In the genomic region with DNA sequence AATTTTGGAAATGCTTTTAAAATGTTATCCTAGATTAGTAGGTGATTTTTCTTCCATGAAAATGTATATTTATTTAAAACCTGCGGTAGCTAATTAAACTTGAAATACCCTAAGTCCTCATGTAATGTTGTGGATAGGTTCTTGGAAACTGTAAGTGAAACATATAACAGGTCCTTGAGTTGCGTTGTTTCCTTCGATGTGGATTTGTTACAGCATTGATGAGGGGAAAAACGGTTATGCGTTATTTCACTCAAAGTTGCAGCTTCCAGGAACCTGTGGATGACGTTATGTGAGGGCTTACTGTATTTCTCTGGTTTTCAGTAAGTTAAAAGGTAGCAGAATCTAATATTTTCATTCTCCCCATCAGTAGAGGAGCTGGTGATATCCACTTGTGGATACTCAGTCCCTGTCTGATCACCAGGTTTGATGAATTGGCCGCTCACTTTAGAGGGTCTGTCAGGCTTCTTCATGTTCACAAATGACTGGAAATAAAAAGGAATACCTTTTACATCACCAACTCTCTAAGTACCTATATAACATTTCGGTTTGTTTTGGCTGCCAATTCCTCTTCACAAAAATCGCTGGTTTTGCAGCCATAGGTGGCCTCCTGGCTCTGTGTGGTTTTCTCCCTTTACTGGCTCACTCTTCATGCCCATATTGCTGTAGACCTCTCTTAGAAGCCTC, we compare ENCODE assay signal across 15 cellular contexts.
DNase-seq lines count a peak whose midpoint lies in the region; ATAC-seq and TF ChIP-seq lines count a peak whose summit lies in the region.
"Had no signal": no experiment of that assay in that cellular context is flagged by ENCODE, and none has a peak within 500 bp of the region (broad histone marks: within the 10 kb centered on the region; RNA-seq: fewer than 3 reads in every experiment).

No MANE protein-coding gene starts in this region.

- TF ChIP-seq POLR2A in IMR-90 (IDR thresholded peaks at IDR 0.05; ENCODE audit: low read depth, low read length): no peak
- TF ChIP-seq POLR2A in breast epithelium (IDR thresholded peaks at IDR 0.05): no peak

- no peaks in the 10 kb centered on the region for H3K27me3 ChIP-seq in IMR-90 (ENCODE audit: control insufficient read depth, insufficient read depth, low read length)
- H3K27me3 ChIP-seq in breast epithelium: no peaks in the 10 kb centered on the region
- H3K27me3 ChIP-seq in muscle layer of duodenum (ENCODE audit: low read depth, low read length): no peaks in the 10 kb centered on the region
- no peaks in the 10 kb centered on the region for H3K27me3 ChIP-seq in tibial artery

- peak overlapping the region; percentile 89 for H2AK5ac ChIP-seq in IMR-90 (ENCODE audit: low read depth, low read length)

- peak overlapping the region; percentile 80 for H2BK120ac ChIP-seq in IMR-90 (ENCODE audit: low read depth, low read length)

- no CpG with 5 or more reads among the region's 9 CpGs for WGBS in IMR-90 (ENCODE audit: extremely low coverage in 2 of 2, insufficient read length in 1 of 2), 2 experiments

- H3K18ac ChIP-seq in IMR-90 (ENCODE audit: low read depth, low read length): peak overlapping the region; percentile 58; the same call in 1 of the 2 replicates

- no peaks in the 10 kb centered on the region for H3K9me3 ChIP-seq in IMR-90 (ENCODE audit: control insufficient read depth, insufficient read depth, low read length)
- no peaks in the 10 kb centered on the region for H3K9me3 ChIP-seq in breast epithelium
- H3K9me3 ChIP-seq in muscle layer of duodenum (ENCODE audit: control insufficient read depth in 1 of 2, low read length in 2 of 2): no peaks in the 10 kb centered on the region
- no peaks in the 10 kb centered on the region for H3K9me3 ChIP-seq in tibial artery

- H2AK9ac ChIP-seq in IMR-90 (replicated peaks; ENCODE audit: low read depth, low read length, poor library complexity): no peak overlapping the region

- no peak overlapping the region for H4K5ac ChIP-seq in IMR-90 (ENCODE audit: low read depth, low read length)

- POLR2A ChIA-PET in IMR-90 (lab: Charles Lee; ENCODE audit: unreplicated experiment): no interaction called here

- H3K79me1 ChIP-seq in IMR-90 (ENCODE audit: low read depth in 1 of 2, low read length in 2 of 2): peaks cover 32 to 75% of the 10 kb centered on the region in 2 experiments

- intact Hi-C loops in IMR-90 (cut with micrococcal nuclease): no loop called here
- intact Hi-C loops in breast epithelium (cut with DNase I; ENCODE audit: low total_unique reads): loop anchor here (5.0 to 10.0 kb wide), 2 partner anchors 107 to 151 kb away; no protein-coding TSS in a partner anchor
- intact Hi-C loops in tibial artery (cut with DNase I; ENCODE audit: low total_unique reads): no loop called here

- peak overlapping the region; percentile 87 for H3K23ac ChIP-seq in IMR-90 (ENCODE audit: low read depth, low read length)

- peaks cover 22% of the 10 kb centered on the region for H3K9me1 ChIP-seq in IMR-90 (ENCODE audit: insufficient read depth, low read length)

- H2BK5ac ChIP-seq in IMR-90 (ENCODE audit: low read depth, low read length, poor library complexity, severe bottlenecking): peak overlapping the region; percentile 79

- TF ChIP-seq RAD21 in IMR-90 (IDR thresholded peaks at IDR 0.05; ENCODE audit: low read length): no peak

- H4K8ac ChIP-seq in IMR-90 (ENCODE audit: low read depth in 2 of 2, low read length in 2 of 2): peak overlapping the region; percentile 43 to 47; a peak in 2 of 4 replicates

- peak overlapping the region; percentile 87 for H3K4ac ChIP-seq in IMR-90 (ENCODE audit: low read depth, low read length)

- H4K91ac ChIP-seq in IMR-90 (ENCODE audit: insufficient read depth, low read depth, low read length): 0 out of 2 replicates have a peak overlapping the region, but pooled peaks have one; percentile 16

- no peak overlapping the region for H2BK20ac ChIP-seq in IMR-90 (ENCODE audit: low read depth, low read length)

- H3K9ac ChIP-seq in IMR-90 (ENCODE audit: low read depth, low read length): peak overlapping the region; percentile 32; the same call in 1 of the 2 replicates

- peak overlapping the region; percentile 85 for H3K14ac ChIP-seq in IMR-90 (replicated peaks; ENCODE audit: low read depth, low read length)

- peaks cover 57% of the 10 kb centered on the region for H4K20me1 ChIP-seq in IMR-90 (ENCODE audit: insufficient read depth, low read length)

- H3K36me3 ChIP-seq in IMR-90 (ENCODE audit: control insufficient read depth, insufficient read depth, low read length): 0 out of 2 replicates have a peak, but pooled peaks cover 1% of the 10 kb centered on the region
- H3K36me3 ChIP-seq in breast epithelium: no peaks in the 10 kb centered on the region
- peaks cover 0 to 18% of the 10 kb centered on the region in 2 donors for H3K36me3 ChIP-seq in muscle layer of duodenum (ENCODE audit: control insufficient read depth in 1 of 2, insufficient read depth in 2 of 2, low read length in 2 of 2)
- H3K36me3 ChIP-seq in tibial artery: no peaks in the 10 kb centered on the region

- H2AFZ ChIP-seq in IMR-90 (replicated peaks; ENCODE audit: low read length, poor library complexity): no peak overlapping the region

- dilution Hi-C loops in IMR-90 (cut with HindIII; ENCODE audit: low sequenced_read_pairs, unreplicated experiment): no loop called here

- H2BK15ac ChIP-seq in IMR-90 (ENCODE audit: low read depth, low read length): peak overlapping the region; percentile 73; the same call in 1 of the 3 replicates

- BruUV-seq in IMR-90 (replicated peaks; lab: Mats Ljungman, UMichigan): no TSS peak

- in situ Hi-C loops in IMR-90 (cut with MboI; ENCODE audit: low sequenced_read_pairs): no loop called here

- no peak for ATAC-seq in IMR-90 (ENCODE audit: low read depth)
- ATAC-seq: left lobe of liver; stimulated activated memory B cell treated with anti-CD40 and anti-IgM and Interleukin-4, amounts not matched to agents 10 μg/mL and 1 μg/mL and 100 μg/mL, for 72 hours had no signal

- TF ChIP-seq CTCF in IMR-90 (conservative IDR thresholded peaks at IDR 0.05; ENCODE audit: low read depth, low read length) (no peak), breast epithelium (IDR thresholded peaks at IDR 0.05) (no peak), tibial artery (IDR thresholded peaks at IDR 0.05) (no peak)

- DNase-seq in IMR-90 (no peak), breast epithelium (ENCODE audit: low spot score in 2 of 2) (no peak), tibial artery (no peak), cerebellar nuclear complex (lab: John Stamatoyannopoulos, UW) (no peak), SHP77 (lab: John Stamatoyannopoulos, UW) (no peak), NCI-H1417 (lab: John Stamatoyannopoulos, UW) (no peak)
- DNase-seq: activated CD8-positive, alpha-beta memory T cell treated with anti-CD3 and anti-CD28 coated beads, Interleukin-2, amount 50 U/mL, for 48 hours; CD4-positive, CD25-positive, alpha-beta regulatory T cell; effector memory CD4-positive, alpha-beta T cell; NCI-H2081 treated with DMSO at 0.1 percent for 48 hours; posterior cingulate gyrus; stimulated activated CD4-positive, alpha-beta T cell treated with anti-CD3 and anti-CD28 coated beads, Interleukin-4, amount 100 ng/mL, for 24 hours had no signal

- no peak overlapping the region for H3K4me2 ChIP-seq in IMR-90 (ENCODE audit: low read depth, low read length)

- H3K56ac ChIP-seq in IMR-90 (ENCODE audit: extremely low read depth, insufficient read depth, low read length): no peak overlapping the region

- peak overlapping the region; percentile 51 for H3K27ac ChIP-seq in IMR-90 (ENCODE audit: insufficient read depth, low read length)
- peak overlapping the region; percentile 46 to 91 for H3K27ac ChIP-seq in breast epithelium
- H3K27ac ChIP-seq in muscle layer of duodenum (ENCODE audit: low read length): peak overlapping the region; percentile 94
- peak overlapping the region; percentile 82 to 86 for H3K27ac ChIP-seq in tibial artery

- CTCF ChIA-PET in IMR-90 (lab: Yijun Ruan, JAX): no interaction called here

- H3K4me1 ChIP-seq in IMR-90 (ENCODE audit: control insufficient read depth, insufficient read depth, low read length) (peaks cover 22% of the 10 kb centered on the region), breast epithelium (peaks cover 13 to 38% of the 10 kb centered on the region in 2 donors), muscle layer of duodenum (ENCODE audit: control insufficient read depth in 1 of 2, insufficient read depth in 2 of 2, low read length in 2 of 2) (peaks cover 27 to 29% of the 10 kb centered on the region in 2 donors), tibial artery (peaks cover 0 to 68% (median 54%) of the 10 kb centered on the region in 4 donors)

- H3K4me3 ChIP-seq in IMR-90 (ENCODE audit: insufficient read depth, low read depth, low read length) (no peak overlapping the region), breast epithelium (no peak overlapping the region), muscle layer of duodenum (ENCODE audit: low read depth in 1 of 2, low read length in 2 of 2) (no peak overlapping the region), tibial artery (no peak overlapping the region)

TF ChIP-seq in IMR-90, 13 proteins besides CTCF, POLR2A, EP300 and RAD21:
- no peak for TF ChIP-seq ELK1 (IDR thresholded peaks at IDR 0.05; ENCODE audit: borderline replicate concordance, low read depth, low read length)
- no peak for TF ChIP-seq USF2 (IDR thresholded peaks at IDR 0.05; ENCODE audit: low read depth, low read length)
